21 cellular contexts compared by ENCODE assay signal in genomic region chr17:19618015-19618414, GRCh38.
"Had no signal": no experiment of that assay in that cellular context is flagged by ENCODE, and none has a peak within 500 bp of the region (broad histone marks: within the 10 kb centered on the region; RNA-seq: fewer than 3 reads in every experiment).

No MANE protein-coding gene starts in this region.

- H3K79me2 ChIP-seq: hepatocyte had no signal

- H3K27me3 ChIP-seq: colonic mucosa, esophagus muscularis mucosa, foreskin keratinocyte, gastroesophageal sphincter, heart left ventricle, hepatocyte, left lung had no signal

- DNase-seq: colonic mucosa; cortex of kidney; effector CD8-positive, alpha-beta T cell; effector memory CD8-positive, alpha-beta T cell; foreskin keratinocyte; heart left ventricle; hypothalamus; immature natural killer cell; islet precursor cell; kidney; kidney glomerular epithelial cell; left colon; left lung; left ventricle myocardium superior; lower lobe of right lung; mesenchymal stem cell; mucosa of descending colon; naive B cell had no signal

- ATAC-seq: effector memory CD8-positive, alpha-beta T cell; foreskin keratinocyte; gastroesophageal sphincter; heart left ventricle; left colon; left lung; left ventricle myocardium superior; lower lobe of right lung; mucosa of descending colon had no signal

- H3K36me3 ChIP-seq: colonic mucosa, esophagus muscularis mucosa, gastroesophageal sphincter, heart left ventricle, left lung, lower lobe of right lung had no signal

- H3K4me1 ChIP-seq: colonic mucosa, foreskin keratinocyte, heart left ventricle, left lung, lower lobe of right lung had no signal

- H3K4me2 ChIP-seq: hepatocyte had no signal

- H3K4me3 ChIP-seq: colonic mucosa, esophagus muscularis mucosa, gastroesophageal sphincter, heart left ventricle, hepatocyte, left lung, lower lobe of right lung, mucosa of descending colon had no signal

- H3K27ac ChIP-seq: colonic mucosa, esophagus muscularis mucosa, foreskin keratinocyte, gastroesophageal sphincter, heart left ventricle, hepatocyte, left lung, lower lobe of right lung had no signal

- H3K9me3 ChIP-seq: colonic mucosa had no signal

- H2AFZ ChIP-seq: hepatocyte had no signal
